ENCODE assay signal across 1 cellular context in genomic region chr4:148441986-148442829, GRCh38.
TF ChIP-seq lines count a peak whose summit lies in the region.

Gene NR3C2, minus strand, starts transcription at chr4:148442414.

TF ChIP-seq in GM12878, 131 proteins besides CTCF, POLR2A, EP300 and RAD21 (continued from another document and continues in another):
- no peak for TF ChIP-seq SKIL (IDR thresholded peaks at IDR 0.05; ENCODE audit: low read depth, poor library complexity, severe bottlenecking)
- TF ChIP-seq ESRRA (IDR thresholded peaks at IDR 0.05; ENCODE audit: low read length), result no peak
- TF ChIP-seq CREB1 (IDR thresholded peaks at IDR 0.05; ENCODE audit: low read depth), result peak; percentile 88
- peak; percentile 58; the same call in 1 of the 2 replicates for TF ChIP-seq LARP7 (IDR thresholded peaks at IDR 0.05)
- peak; percentile 92 for TF ChIP-seq CHD2 (IDR thresholded peaks at IDR 0.05; ENCODE audit: borderline replicate concordance, low read depth, low read length)
- 0 out of 2 replicates have a peak, but pooled peaks have one; percentile 67 for TF ChIP-seq POLR2AphosphoS2 (IDR thresholded peaks at IDR 0.05; ENCODE audit: low read depth, low read length)
- TF ChIP-seq IKZF1 (conservative IDR thresholded peaks at IDR 0.05), result peak; percentile 62
- TF ChIP-seq E4F1 (IDR thresholded peaks at IDR 0.05; ENCODE audit: borderline replicate concordance, partially characterized antibody), result peak; percentile 9
- no peak for TF ChIP-seq BCLAF1 (IDR thresholded peaks at IDR 0.05)
- TF ChIP-seq PKNOX1 (IDR thresholded peaks at IDR 0.05), result peak; percentile 99
- peak in 1 of 2 experiments; percentile 65; a peak in 2 of 4 replicates for TF ChIP-seq BHLHE40 (IDR thresholded peaks at IDR 0.05; ENCODE audit: borderline replicate concordance in 1 of 2, low read depth in 2 of 2, low read length in 1 of 2)
- no peak; the same call in 1 of the 2 replicates for TF ChIP-seq NR2F1 (conservative IDR thresholded peaks at IDR 0.05)
- TF ChIP-seq RELB (IDR thresholded peaks at IDR 0.05; ENCODE audit: low read depth), result peak; percentile 31; the same call in 1 of the 2 replicates
- TF ChIP-seq SIX5 (IDR thresholded peaks at IDR 0.05; ENCODE audit: low read depth, low read length, severe bottlenecking), result no peak
- no peak for TF ChIP-seq GABPA (IDR thresholded peaks at IDR 0.05; ENCODE audit: low read depth)
- TF ChIP-seq BCL3 (IDR thresholded peaks at IDR 0.05; ENCODE audit: borderline replicate concordance, insufficient read depth, low read depth, low read length, poor library complexity, severe bottlenecking), result no peak
- peak; percentile 70; the same call in 2 of the 3 replicates for TF ChIP-seq POU2F2 (IDR thresholded peaks at IDR 0.05; ENCODE audit: borderline replicate concordance, low read depth, low read length)
- peak; percentile 81 for TF ChIP-seq YY1 (IDR thresholded peaks at IDR 0.05; ENCODE audit: low read depth, low read length)
- TF ChIP-seq USF1 (IDR thresholded peaks at IDR 0.05; ENCODE audit: borderline replicate concordance, extremely low read length, insufficient read depth, low read depth, low read length), result peak; percentile 56
- peak; percentile 42 for TF ChIP-seq MAX (IDR thresholded peaks at IDR 0.05; ENCODE audit: low read depth, low read length)
- no peak for TF ChIP-seq HSF1 (IDR thresholded peaks at IDR 0.05; ENCODE audit: low read depth, low read length)
- TF ChIP-seq KDM1A (IDR thresholded peaks at IDR 0.05; ENCODE audit: borderline replicate concordance), result no peak
- no peak for TF ChIP-seq PAX8 (IDR thresholded peaks at IDR 0.05)
- TF ChIP-seq CREM (IDR thresholded peaks at IDR 0.05; ENCODE audit: low read depth), result peak; percentile 82
- TF ChIP-seq NFYA (IDR thresholded peaks at IDR 0.05; ENCODE audit: borderline replicate concordance, low read depth, low read length), result peak; percentile 7; the same call in 1 of the 2 replicates
- TF ChIP-seq ATF3 (IDR thresholded peaks at IDR 0.05; ENCODE audit: borderline replicate concordance, extremely low read depth, low read depth, low read length), result peak; percentile 32; the same call in 1 of the 2 replicates
- 0 out of 2 replicates have a peak, but pooled peaks have one; percentile 30 for TF ChIP-seq TCF3 (IDR thresholded peaks at IDR 0.05; ENCODE audit: borderline replicate concordance, insufficient read depth, low read depth, low read length)
- TF ChIP-seq EGR1 (IDR thresholded peaks at IDR 0.05; ENCODE audit: borderline replicate concordance in 1 of 2, low read depth in 2 of 2, low read length in 2 of 2), result peak in 1 of 2 experiments; percentile 21; a peak in 1 of 3 replicates
- peak; percentile 74 for TF ChIP-seq USF2 (IDR thresholded peaks at IDR 0.05; ENCODE audit: borderline replicate concordance, low read depth, low read length)
- TF ChIP-seq TAF1 (IDR thresholded peaks at IDR 0.05; ENCODE audit: borderline replicate concordance, low read depth, low read length), result peak; percentile 70; the same call in 1 of the 2 replicates
- TF ChIP-seq SRF (IDR thresholded peaks at IDR 0.05; ENCODE audit: low read depth in 2 of 2, low read length in 2 of 2), result 0 out of 4 replicates have a peak, but pooled peaks of 1 of the 2 experiments have one; percentile 43
- TF ChIP-seq BACH1 (IDR thresholded peaks at IDR 0.05; ENCODE audit: borderline replicate concordance), result peak; percentile 60; the same call in 1 of the 2 replicates
- no peak for TF ChIP-seq ZBTB33 (IDR thresholded peaks at IDR 0.05)
- no peak for TF ChIP-seq ZNF217 (IDR thresholded peaks at IDR 0.05)
- TF ChIP-seq FOS (IDR thresholded peaks at IDR 0.05; ENCODE audit: borderline replicate concordance, extremely low read depth, insufficient read length), result peak; percentile 68
- TF ChIP-seq DPF2 (IDR thresholded peaks at IDR 0.05), result peak; percentile 98
- TF ChIP-seq PBX3 (IDR thresholded peaks at IDR 0.05; ENCODE audit: insufficient replicate concordance, low read depth, low read length), result peak; percentile 99
- no peak for TF ChIP-seq KAT2A (conservative IDR thresholded peaks at IDR 0.05; ENCODE audit: control insufficient read depth, low read depth, low read length)
